ENCODE assay signal across 2 cellular contexts in the genomic region with DNA sequence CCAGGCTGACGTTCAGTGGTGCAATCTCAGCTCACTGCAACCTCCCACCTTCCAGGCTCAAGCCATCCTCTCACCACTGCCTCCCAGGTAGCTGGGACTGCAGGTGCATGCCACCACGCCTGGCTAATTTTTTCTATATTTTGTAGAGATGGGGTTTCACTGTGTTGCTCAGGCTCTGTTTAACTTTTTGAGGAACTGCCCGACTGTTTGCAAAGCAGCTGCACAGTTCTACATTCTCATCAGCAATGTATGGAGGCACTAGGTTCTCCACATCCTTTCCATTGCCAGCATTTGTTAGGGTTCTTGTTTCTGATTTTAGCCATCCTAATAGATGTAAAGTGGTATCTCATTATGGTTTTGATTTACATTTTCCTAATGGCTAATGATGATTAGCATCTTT.
TF ChIP-seq lines count a peak whose summit lies in the region.

No MANE protein-coding gene starts in this region.

TF ChIP-seq in K562, 482 proteins besides CTCF, POLR2A, EP300 and RAD21:
- TF ChIP-seq ATF7 (IDR thresholded peaks at IDR 0.05) (no peak), SPI1 (IDR thresholded peaks at IDR 0.05; ENCODE audit: borderline replicate concordance, low read depth, low read length) (peak; percentile 25; the same call in 1 of the 2 replicates), ZBTB7A (IDR thresholded peaks at IDR 0.05; ENCODE audit: borderline replicate concordance, control insufficient read depth, low read depth, low read length) (no peak), ZEB2 (IDR thresholded peaks at IDR 0.05) (no peak), C11orf30 (IDR thresholded peaks at IDR 0.05; ENCODE audit: low read depth) (no peak), ZNF384 (IDR thresholded peaks at IDR 0.05; ENCODE audit: low read depth, low read length) (no peak)
- TF ChIP-seq, protein P1, sequence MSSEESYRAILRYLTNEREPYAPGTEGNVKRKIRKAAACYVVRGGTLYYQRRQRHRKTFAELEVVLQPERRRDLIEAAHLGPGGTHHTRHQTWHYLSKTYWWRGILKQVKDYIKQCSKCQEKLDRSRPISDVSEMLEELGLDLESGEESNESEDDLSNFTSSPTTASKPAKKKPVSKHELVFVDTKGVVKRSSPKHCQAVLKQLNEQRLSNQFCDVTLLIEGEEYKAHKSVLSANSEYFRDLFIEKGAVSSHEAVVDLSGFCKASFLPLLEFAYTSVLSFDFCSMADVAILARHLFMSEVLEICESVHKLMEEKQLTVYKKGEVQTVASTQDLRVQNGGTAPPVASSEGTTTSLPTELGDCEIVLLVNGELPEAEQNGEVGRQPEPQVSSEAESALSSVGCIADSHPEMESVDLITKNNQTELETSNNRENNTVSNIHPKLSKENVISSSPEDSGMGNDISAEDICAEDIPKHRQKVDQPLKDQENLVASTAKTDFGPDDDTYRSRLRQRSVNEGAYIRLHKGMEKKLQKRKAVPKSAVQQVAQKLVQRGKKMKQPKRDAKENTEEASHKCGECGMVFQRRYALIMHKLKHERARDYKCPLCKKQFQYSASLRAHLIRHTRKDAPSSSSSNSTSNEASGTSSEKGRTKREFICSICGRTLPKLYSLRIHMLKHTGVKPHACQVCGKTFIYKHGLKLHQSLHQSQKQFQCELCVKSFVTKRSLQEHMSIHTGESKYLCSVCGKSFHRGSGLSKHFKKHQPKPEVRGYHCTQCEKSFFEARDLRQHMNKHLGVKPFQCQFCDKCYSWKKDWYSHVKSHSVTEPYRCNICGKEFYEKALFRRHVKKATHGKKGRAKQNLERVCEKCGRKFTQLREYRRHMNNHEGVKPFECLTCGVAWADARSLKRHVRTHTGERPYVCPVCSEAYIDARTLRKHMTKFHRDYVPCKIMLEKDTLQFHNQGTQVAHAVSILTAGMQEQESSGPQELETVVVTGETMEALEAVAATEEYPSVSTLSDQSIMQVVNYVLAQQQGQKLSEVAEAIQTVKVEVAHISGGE (CRISPR knock-in tag; IDR thresholded peaks at IDR 0.05) = no peak
- TF ChIP-seq, protein P2, sequence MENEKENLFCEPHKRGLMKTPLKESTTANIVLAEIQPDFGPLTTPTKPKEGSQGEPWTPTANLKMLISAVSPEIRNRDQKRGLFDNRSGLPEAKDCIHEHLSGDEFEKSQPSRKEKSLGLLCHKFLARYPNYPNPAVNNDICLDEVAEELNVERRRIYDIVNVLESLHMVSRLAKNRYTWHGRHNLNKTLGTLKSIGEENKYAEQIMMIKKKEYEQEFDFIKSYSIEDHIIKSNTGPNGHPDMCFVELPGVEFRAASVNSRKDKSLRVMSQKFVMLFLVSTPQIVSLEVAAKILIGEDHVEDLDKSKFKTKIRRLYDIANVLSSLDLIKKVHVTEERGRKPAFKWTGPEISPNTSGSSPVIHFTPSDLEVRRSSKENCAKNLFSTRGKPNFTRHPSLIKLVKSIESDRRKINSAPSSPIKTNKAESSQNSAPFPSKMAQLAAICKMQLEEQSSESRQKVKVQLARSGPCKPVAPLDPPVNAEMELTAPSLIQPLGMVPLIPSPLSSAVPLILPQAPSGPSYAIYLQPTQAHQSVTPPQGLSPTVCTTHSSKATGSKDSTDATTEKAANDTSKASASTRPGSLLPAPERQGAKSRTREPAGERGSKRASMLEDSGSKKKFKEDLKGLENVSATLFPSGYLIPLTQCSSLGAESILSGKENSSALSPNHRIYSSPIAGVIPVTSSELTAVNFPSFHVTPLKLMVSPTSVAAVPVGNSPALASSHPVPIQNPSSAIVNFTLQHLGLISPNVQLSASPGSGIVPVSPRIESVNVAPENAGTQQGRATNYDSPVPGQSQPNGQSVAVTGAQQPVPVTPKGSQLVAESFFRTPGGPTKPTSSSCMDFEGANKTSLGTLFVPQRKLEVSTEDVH (IDR thresholded peaks at IDR 0.05; ENCODE audit: low read depth, partially characterized antibody) = no peak

TF ChIP-seq in WTC11, 78 proteins besides CTCF, POLR2A, EP300 and RAD21:
- TF ChIP-seq, protein P3, sequence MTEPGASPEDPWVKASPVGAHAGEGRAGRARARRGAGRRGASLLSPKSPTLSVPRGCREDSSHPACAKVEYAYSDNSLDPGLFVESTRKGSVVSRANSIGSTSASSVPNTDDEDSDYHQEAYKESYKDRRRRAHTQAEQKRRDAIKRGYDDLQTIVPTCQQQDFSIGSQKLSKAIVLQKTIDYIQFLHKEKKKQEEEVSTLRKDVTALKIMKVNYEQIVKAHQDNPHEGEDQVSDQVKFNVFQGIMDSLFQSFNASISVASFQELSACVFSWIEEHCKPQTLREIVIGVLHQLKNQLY (CRISPR knock-in tag; IDR thresholded peaks at IDR 0.05) = no peak
- TF ChIP-seq, protein P4, sequence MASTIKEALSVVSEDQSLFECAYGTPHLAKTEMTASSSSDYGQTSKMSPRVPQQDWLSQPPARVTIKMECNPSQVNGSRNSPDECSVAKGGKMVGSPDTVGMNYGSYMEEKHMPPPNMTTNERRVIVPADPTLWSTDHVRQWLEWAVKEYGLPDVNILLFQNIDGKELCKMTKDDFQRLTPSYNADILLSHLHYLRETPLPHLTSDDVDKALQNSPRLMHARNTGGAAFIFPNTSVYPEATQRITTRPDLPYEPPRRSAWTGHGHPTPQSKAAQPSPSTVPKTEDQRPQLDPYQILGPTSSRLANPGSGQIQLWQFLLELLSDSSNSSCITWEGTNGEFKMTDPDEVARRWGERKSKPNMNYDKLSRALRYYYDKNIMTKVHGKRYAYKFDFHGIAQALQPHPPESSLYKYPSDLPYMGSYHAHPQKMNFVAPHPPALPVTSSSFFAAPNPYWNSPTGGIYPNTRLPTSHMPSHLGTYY (CRISPR knock-in tag; IDR thresholded peaks at IDR 0.05) = no peak
- no peak for TF ChIP-seq FOXP1 (CRISPR knock-in tag; IDR thresholded peaks at IDR 0.05; ENCODE audit: borderline replicate concordance)
- TF ChIP-seq, protein P5, sequence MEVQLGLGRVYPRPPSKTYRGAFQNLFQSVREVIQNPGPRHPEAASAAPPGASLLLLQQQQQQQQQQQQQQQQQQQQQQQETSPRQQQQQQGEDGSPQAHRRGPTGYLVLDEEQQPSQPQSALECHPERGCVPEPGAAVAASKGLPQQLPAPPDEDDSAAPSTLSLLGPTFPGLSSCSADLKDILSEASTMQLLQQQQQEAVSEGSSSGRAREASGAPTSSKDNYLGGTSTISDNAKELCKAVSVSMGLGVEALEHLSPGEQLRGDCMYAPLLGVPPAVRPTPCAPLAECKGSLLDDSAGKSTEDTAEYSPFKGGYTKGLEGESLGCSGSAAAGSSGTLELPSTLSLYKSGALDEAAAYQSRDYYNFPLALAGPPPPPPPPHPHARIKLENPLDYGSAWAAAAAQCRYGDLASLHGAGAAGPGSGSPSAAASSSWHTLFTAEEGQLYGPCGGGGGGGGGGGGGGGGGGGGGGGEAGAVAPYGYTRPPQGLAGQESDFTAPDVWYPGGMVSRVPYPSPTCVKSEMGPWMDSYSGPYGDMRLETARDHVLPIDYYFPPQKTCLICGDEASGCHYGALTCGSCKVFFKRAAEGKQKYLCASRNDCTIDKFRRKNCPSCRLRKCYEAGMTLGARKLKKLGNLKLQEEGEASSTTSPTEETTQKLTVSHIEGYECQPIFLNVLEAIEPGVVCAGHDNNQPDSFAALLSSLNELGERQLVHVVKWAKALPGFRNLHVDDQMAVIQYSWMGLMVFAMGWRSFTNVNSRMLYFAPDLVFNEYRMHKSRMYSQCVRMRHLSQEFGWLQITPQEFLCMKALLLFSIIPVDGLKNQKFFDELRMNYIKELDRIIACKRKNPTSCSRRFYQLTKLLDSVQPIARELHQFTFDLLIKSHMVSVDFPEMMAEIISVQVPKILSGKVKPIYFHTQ (CRISPR knock-in tag; IDR thresholded peaks at IDR 0.05) = no peak
